Comparison of ENCODE assay signal across 8 cellular contexts in the genomic region with DNA sequence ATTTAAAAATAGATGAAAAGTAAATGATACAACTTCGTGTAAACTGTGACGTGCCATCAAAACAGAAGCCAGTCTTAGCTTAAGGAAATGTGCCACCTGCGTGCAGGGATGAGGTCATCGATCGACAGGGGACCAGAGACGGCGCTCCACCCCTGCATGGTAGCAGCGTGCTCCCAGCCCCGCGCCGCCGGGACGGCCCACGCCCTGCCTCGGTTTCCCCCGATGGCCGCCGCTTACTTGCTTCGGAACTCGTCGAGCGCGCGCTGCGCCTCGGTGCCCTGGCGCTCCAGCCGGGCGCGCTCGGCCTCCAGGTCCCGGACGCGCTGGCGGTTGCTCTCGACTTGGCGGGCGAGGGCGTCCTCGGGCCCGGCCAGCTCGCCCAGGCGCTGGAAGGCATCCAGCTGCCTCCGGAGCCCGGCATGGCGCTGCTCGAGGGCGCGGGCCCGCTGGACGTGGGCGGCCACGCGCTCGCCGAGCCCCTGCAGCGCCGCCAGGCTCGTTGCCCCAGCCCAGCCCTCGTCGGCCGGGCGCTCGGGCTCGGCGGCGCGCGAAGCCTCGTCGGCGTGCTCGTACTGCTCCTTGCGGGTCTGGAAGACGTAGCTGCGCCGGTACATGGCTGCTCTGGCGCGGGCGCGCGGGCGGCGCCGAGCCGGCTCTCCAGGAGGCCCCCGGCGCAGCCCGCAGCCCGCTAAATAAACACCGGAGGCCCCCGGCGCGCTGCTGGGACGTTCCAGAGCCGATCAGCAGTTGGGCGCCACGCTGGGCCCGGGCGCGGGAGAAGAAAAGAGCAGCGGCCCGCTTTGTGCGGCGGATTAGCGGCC. TPM values are rescaled to one million over a fixed set of nuclear protein-coding genes. Genes with fewer than 3 reads are reported as not detected.
DNase-seq lines count a peak whose midpoint lies in the region; ATAC-seq and TF ChIP-seq lines count a peak whose summit lies in the region.

TSS of gene BFSP1 (minus strand) at position 664 of the 821 bp plus-strand sequence. CDS start at position 614, 50 bp downstream.

- H3K36me3 ChIP-seq in OCI-LY1 (ENCODE audit: insufficient read depth, low read length) = no peaks in the 10 kb centered on the region
- no peaks in the 10 kb centered on the region for H3K36me3 ChIP-seq in neural cell (ENCODE audit: insufficient read depth, low read length)
- no peaks in the 10 kb centered on the region for H3K36me3 ChIP-seq in testis (ENCODE audit: low read depth, missing control alignments)

- H3K27ac ChIP-seq in OCI-LY1 (ENCODE audit: low read depth, low read length, poor library complexity, severe bottlenecking) = no peak within 1 kb of the TSS
- H3K27ac ChIP-seq in neural cell (ENCODE audit: low read length) = peak within 1 kb of the TSS; percentile 56
- H3K27ac ChIP-seq in testis = peak within 1 kb of the TSS; percentile 61 to 82

- H3K9ac ChIP-seq in OCI-LY1 (ENCODE audit: low read length) (peak within 1 kb of the TSS; percentile 19; the same call in 1 of the 2 replicates), neural cell (ENCODE audit: low read length) (peak within 1 kb of the TSS; percentile 77)

- no peaks in the 10 kb centered on the region for H3K79me2 ChIP-seq in OCI-LY1 (ENCODE audit: insufficient read depth, low read length)
- no peaks in the 10 kb centered on the region for H3K79me2 ChIP-seq in neural cell (replicated peaks; ENCODE audit: insufficient read depth, low read length)

- peak; percentile 89 for DNase-seq in DMS 273 (lab: John Stamatoyannopoulos, UW; ENCODE audit: unreplicated experiment)
- peak; percentile 73 for DNase-seq in HK-2 (ENCODE audit: unreplicated experiment)
- peak; percentile 28 for DNase-seq in activated effector memory CD4-positive, alpha-beta T cell treated with Interleukin-2 at 50 U/mL for 16 hours
- DNase-seq in foreskin fibroblast = peak; percentile 58 to 85
- peak; percentile 69 for DNase-seq in testis

- H4K20me1 ChIP-seq in OCI-LY1 (ENCODE audit: insufficient read depth, low read length) = no peaks in the 10 kb centered on the region
- H4K20me1 ChIP-seq in neural cell (ENCODE audit: insufficient read depth) = no peaks in the 10 kb centered on the region

- no peak for TF ChIP-seq CTCF in OCI-LY1 (IDR thresholded peaks at IDR 0.05; ENCODE audit: low read length)
- no peak for TF ChIP-seq CTCF in foreskin fibroblast (IDR thresholded peaks at IDR 0.05; ENCODE audit: low read depth, low read length)
- peak; percentile 37 for TF ChIP-seq CTCF in neural cell (IDR thresholded peaks at IDR 0.05; ENCODE audit: poor library complexity, severe bottlenecking)
- no peak for TF ChIP-seq CTCF in testis (IDR thresholded peaks at IDR 0.05)

- H3K4me1 ChIP-seq in OCI-LY1 (ENCODE audit: insufficient read depth, low read length, severe bottlenecking) (peaks cover 19% of the 10 kb centered on the region), testis (no peaks in the 10 kb centered on the region)

- TF ChIP-seq EP300 in neural cell (conservative IDR thresholded peaks at IDR 0.05; ENCODE audit: poor library complexity, severe bottlenecking) = peak; percentile 53

- H3F3A ChIP-seq in OCI-LY1 (ENCODE audit: insufficient read depth, low read length) = no peaks in the 10 kb centered on the region
- H3F3A ChIP-seq in neural cell (ENCODE audit: insufficient read depth, low read length, poor library complexity, severe bottlenecking) = no peaks in the 10 kb centered on the region

- no peaks in the 10 kb centered on the region for H3K9me2 ChIP-seq in OCI-LY1 (ENCODE audit: low read depth, low read length)
- no peaks in the 10 kb centered on the region for H3K9me2 ChIP-seq in neural cell (ENCODE audit: insufficient read depth, low read length)

- no peak for ATAC-seq in HG03342 (IDR thresholded peaks at IDR 0.05; ENCODE audit: unreplicated experiment)

- H2AFZ ChIP-seq in OCI-LY1 (ENCODE audit: low read length) (no peak within 1 kb of the TSS), neural cell (ENCODE audit: low read depth, low read length) (peak within 1 kb of the TSS; percentile 85)

- TF ChIP-seq POLR2A in testis (IDR thresholded peaks at IDR 0.05) = no peak

- intact Hi-C loops in testis (cut with DNase I; ENCODE audit: low total_unique reads) = no loop called here

- H3K4me3 ChIP-seq in OCI-LY1 (ENCODE audit: low read depth, low read length, poor library complexity, severe bottlenecking) (peak within 1 kb of the TSS; percentile 52), foreskin fibroblast (ENCODE audit: low read depth in 1 of 2, low read length in 2 of 2) (peak within 1 kb of the TSS; percentile 49 to 51), neural cell (ENCODE audit: low read length) (peak within 1 kb of the TSS; percentile 70), testis (peak within 1 kb of the TSS; percentile 61 to 69)

- peak; percentile 45 for TF ChIP-seq RAD21 in neural cell (conservative IDR thresholded peaks at IDR 0.05)

- H3K9me3 ChIP-seq in OCI-LY1 (ENCODE audit: low read length) (no peaks in the 10 kb centered on the region), neural cell (ENCODE audit: low read length) (no peaks in the 10 kb centered on the region), testis (no peaks in the 10 kb centered on the region)

- H3K4me2 ChIP-seq in OCI-LY1 (ENCODE audit: low read length) (peak within 1 kb of the TSS; percentile 64), neural cell (ENCODE audit: low read length) (peak within 1 kb of the TSS; percentile 66)

- 2% methylated on average over 13 to 43 of the region's 106 CpGs for WGBS in testis, 2 donors

- H3K27me3 ChIP-seq in OCI-LY1 (ENCODE audit: insufficient read depth, low read length) (peaks cover 6% of the 10 kb centered on the region; the same call in 1 of the 2 replicates), neural cell (ENCODE audit: insufficient read depth, low read depth, low read length) (peaks cover 18% of the 10 kb centered on the region), testis (no peaks in the 10 kb centered on the region)

TF ChIP-seq in neural cell, 6 proteins besides CTCF, POLR2A, EP300 and RAD21:
- TF ChIP-seq MXI1 (conservative IDR thresholded peaks at IDR 0.05; ENCODE audit: poor library complexity, severe bottlenecking) = peak; percentile 67
- TF ChIP-seq POLR2AphosphoS5 (IDR thresholded peaks at IDR 0.05) = peak; percentile 28
- no peak for TF ChIP-seq EZH2 (IDR thresholded peaks at IDR 0.05; ENCODE audit: borderline replicate concordance, insufficient read depth, low read length, poor library complexity, severe bottlenecking)
- TF ChIP-seq TAF1 (IDR thresholded peaks at IDR 0.05; ENCODE audit: low read depth) = no peak
- TF ChIP-seq, protein P1, sequence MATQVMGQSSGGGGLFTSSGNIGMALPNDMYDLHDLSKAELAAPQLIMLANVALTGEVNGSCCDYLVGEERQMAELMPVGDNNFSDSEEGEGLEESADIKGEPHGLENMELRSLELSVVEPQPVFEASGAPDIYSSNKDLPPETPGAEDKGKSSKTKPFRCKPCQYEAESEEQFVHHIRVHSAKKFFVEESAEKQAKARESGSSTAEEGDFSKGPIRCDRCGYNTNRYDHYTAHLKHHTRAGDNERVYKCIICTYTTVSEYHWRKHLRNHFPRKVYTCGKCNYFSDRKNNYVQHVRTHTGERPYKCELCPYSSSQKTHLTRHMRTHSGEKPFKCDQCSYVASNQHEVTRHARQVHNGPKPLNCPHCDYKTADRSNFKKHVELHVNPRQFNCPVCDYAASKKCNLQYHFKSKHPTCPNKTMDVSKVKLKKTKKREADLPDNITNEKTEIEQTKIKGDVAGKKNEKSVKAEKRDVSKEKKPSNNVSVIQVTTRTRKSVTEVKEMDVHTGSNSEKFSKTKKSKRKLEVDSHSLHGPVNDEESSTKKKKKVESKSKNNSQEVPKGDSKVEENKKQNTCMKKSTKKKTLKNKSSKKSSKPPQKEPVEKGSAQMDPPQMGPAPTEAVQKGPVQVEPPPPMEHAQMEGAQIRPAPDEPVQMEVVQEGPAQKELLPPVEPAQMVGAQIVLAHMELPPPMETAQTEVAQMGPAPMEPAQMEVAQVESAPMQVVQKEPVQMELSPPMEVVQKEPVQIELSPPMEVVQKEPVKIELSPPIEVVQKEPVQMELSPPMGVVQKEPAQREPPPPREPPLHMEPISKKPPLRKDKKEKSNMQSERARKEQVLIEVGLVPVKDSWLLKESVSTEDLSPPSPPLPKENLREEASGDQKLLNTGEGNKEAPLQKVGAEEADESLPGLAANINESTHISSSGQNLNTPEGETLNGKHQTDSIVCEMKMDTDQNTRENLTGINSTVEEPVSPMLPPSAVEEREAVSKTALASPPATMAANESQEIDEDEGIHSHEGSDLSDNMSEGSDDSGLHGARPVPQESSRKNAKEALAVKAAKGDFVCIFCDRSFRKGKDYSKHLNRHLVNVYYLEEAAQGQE (IDR thresholded peaks at IDR 0.05; ENCODE audit: borderline replicate concordance) = no peak
- TF ChIP-seq SMC3 (conservative IDR thresholded peaks at IDR 0.05; ENCODE audit: poor library complexity) = no peak

RNA-seq across cellular contexts. Expression of gene BFSP1, which starts in this region (rescaled TPM):
- polyA plus RNA-seq in neural cell (1.3 and 2.3 TPM in 2 replicates), testis (ENCODE audit: insufficient read depth, low read depth, low replicate concordance) (7.4 TPM)
- polyA minus RNA-seq in neural cell = 3.4 and 3.9 TPM in 2 replicates
- 10 to 100 TPM; 10.7 to 11.3 TPM for total RNA-seq in testis

Comparison
In these comparisons a context has a peak if more than half of its experiments do, and no peak if none do; other contexts are left out.
1. DNase-seq: peak in every context shown above with its lines; median percentile 89 in DMS 273; 73 in HK-2; 72 in foreskin fibroblast; 69 in testis; 28 in activated effector memory CD4-positive, alpha-beta T cell treated with Interleukin-2 at 50 U/mL for 16 hours.